ENCODE assay signal across 18 cellular contexts in the genomic region with DNA sequence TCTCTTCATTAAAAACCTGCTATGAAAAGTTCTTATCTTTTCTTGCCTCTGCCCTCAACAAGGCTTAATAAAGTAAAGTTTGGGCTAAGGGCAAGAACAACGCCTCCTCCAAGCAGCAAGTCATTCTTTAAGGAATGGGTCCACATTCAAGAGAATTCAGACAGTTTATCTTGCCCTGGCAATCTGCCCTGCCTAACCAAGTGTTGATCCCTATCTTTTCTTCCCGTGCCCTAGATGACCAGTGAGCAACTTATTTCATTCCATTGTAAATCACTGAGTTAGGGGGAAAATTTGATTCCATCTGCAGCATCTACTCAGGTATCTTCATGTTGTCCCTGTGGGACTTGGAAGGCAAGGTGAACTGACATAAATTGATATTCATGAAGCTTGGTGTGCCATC.
DNase-seq lines count a peak whose midpoint lies in the region; ATAC-seq, FAIRE-seq and TF ChIP-seq lines count a peak whose summit lies in the region.
"Had no signal": no experiment of that assay in that cellular context is flagged by ENCODE, and none has a peak within 500 bp of the region (broad histone marks: within the 10 kb centered on the region; RNA-seq: fewer than 3 reads in every experiment).

No MANE protein-coding gene starts in this region.

- H3K79me2 ChIP-seq in DND-41 (ENCODE audit: insufficient read depth, low read length) = no peaks in the 10 kb centered on the region

- no peaks in the 10 kb centered on the region for H3K9me3 ChIP-seq in DND-41 (ENCODE audit: insufficient read depth, low read length, severe bottlenecking)

- H3K4me2 ChIP-seq in DND-41 (ENCODE audit: insufficient read depth, low read length) = no peak overlapping the region

- H3K27ac ChIP-seq in DND-41 (ENCODE audit: low read length) = 0 out of 2 replicates have a peak overlapping the region, but pooled peaks have one; percentile 8

- H3K4me1 ChIP-seq in DND-41 (ENCODE audit: insufficient read depth, low read length) = peaks cover 20% of the 10 kb centered on the region

- H3K27me3 ChIP-seq in DND-41 (ENCODE audit: insufficient read depth, low read length, poor library complexity) = no peaks in the 10 kb centered on the region

- H3K36me3 ChIP-seq in DND-41 (ENCODE audit: insufficient read depth, low read length) = no peaks in the 10 kb centered on the region

- no peaks in the 10 kb centered on the region for H4K20me1 ChIP-seq in DND-41 (ENCODE audit: insufficient read depth, low read length)

- H2AFZ ChIP-seq in DND-41 (ENCODE audit: low read depth, low read length) = 0 out of 2 replicates have a peak overlapping the region, but pooled peaks have one; percentile 10

- in situ Hi-C loops in GM13976 (cut with MboI; ENCODE audit: low sequenced_read_pairs, unreplicated experiment) = no loop called here

- no peak overlapping the region for H3K9ac ChIP-seq in DND-41 (ENCODE audit: low read depth, low read length)

- no peak for ATAC-seq in DND-41 (ENCODE audit: insufficient read depth, low read depth)
- ATAC-seq: CD8-positive, alpha-beta T cell; HepG2 had no signal

- H3K4me3 ChIP-seq in DND-41 (ENCODE audit: low read depth in 1 of 2, low read length in 2 of 2) = no peak overlapping the region

- FAIRE-seq in RCC 7860 (lab: Jason Lieb, UNC) = peak; percentile 38
- FAIRE-seq: GM12892, GM19239, HepG2, HTR-8/SVneo had no signal

- DNase-seq in DND-41 = peak; percentile 27
- peak; percentile 41 for DNase-seq in ELR (ENCODE audit: low read depth)
- DNase-seq in RCC 7860 (ENCODE audit: low spot score) = peak; percentile 27
- peak; percentile 23 for DNase-seq in kidney tubule cell (ENCODE audit: low spot score)
- DNase-seq in GM13976 (ENCODE audit: low spot score) = no peak
- DNase-seq in NCI-H82 (lab: John Stamatoyannopoulos, UW) = no peak
- DNase-seq in superior temporal gyrus (ENCODE audit: extremely low spot score) = no peak
- DNase-seq: CD8-positive, alpha-beta T cell; COR-L47; DMS53; GDM1; GOT3; H9; HFFc6 had no signal

- no peak for TF ChIP-seq CTCF in DND-41 (IDR thresholded peaks at IDR 0.05; ENCODE audit: borderline replicate concordance, extremely low read depth, low read length, poor library complexity, severe bottlenecking)
- TF ChIP-seq CTCF in GM13976 (IDR thresholded peaks at IDR 0.05; ENCODE audit: borderline replicate concordance, control extremely low read depth, extremely low read depth, insufficient read depth, missing control alignments) = no peak

Comparison
In these comparisons a context has a peak if more than half of its experiments do, and no peak if none do; other contexts are left out.
1. DNase-seq: peak in DND-41 (single experiment), ELR (single experiment), RCC 7860 (single experiment) and kidney tubule cell (single experiment); none in GM13976 (single experiment), NCI-H82 (single experiment) and superior temporal gyrus (single experiment).